1 cellular context compared by ENCODE assay signal in the genomic region with DNA sequence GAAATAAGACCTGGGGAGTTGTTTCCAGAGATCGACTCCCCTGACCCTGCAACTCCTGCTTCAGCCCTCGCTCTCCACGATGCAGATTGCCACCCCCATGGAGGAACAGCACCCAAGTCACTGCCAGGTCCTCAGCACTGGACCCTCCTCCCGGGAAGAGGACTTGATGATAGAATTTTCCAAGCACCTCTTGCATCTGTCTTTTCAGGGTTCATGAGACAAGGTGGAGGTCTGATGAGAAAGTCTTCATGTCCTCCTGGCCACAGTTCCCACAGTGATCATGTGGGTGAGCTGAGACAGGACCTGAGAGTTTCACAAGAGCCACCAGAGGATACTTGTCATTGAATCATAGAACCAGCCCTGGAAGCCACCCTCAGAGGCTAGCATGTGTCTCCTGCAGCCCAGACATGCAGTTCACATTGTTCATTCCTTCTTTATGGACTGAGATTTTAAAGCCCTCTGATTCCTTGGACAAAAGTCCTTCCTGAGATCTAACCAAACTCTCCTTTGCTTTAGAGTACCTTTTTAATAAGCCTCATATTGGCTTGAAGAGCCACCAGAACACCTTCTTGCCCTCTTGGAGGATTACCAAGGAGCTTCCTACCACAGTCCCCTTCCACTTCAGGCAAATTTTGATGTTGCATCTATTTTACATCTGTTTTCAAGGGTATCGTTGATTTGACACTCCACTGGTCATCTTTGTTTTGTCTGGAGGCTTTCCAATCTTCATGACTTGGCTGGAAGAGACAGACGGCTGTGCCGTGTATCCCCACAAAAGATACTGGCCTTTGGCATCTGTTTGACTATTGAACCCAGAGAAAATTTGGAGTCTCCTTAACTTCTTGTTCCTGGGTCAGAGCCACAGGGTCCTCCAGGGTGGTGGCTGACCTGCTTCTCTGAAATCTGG.
TF ChIP-seq lines count a peak whose summit lies in the region.

No MANE protein-coding gene starts in this region.

TF ChIP-seq in GM12878, 131 proteins besides CTCF, POLR2A, EP300 and RAD21 (continued from another document and continues in another):
- TF ChIP-seq, protein P1, sequence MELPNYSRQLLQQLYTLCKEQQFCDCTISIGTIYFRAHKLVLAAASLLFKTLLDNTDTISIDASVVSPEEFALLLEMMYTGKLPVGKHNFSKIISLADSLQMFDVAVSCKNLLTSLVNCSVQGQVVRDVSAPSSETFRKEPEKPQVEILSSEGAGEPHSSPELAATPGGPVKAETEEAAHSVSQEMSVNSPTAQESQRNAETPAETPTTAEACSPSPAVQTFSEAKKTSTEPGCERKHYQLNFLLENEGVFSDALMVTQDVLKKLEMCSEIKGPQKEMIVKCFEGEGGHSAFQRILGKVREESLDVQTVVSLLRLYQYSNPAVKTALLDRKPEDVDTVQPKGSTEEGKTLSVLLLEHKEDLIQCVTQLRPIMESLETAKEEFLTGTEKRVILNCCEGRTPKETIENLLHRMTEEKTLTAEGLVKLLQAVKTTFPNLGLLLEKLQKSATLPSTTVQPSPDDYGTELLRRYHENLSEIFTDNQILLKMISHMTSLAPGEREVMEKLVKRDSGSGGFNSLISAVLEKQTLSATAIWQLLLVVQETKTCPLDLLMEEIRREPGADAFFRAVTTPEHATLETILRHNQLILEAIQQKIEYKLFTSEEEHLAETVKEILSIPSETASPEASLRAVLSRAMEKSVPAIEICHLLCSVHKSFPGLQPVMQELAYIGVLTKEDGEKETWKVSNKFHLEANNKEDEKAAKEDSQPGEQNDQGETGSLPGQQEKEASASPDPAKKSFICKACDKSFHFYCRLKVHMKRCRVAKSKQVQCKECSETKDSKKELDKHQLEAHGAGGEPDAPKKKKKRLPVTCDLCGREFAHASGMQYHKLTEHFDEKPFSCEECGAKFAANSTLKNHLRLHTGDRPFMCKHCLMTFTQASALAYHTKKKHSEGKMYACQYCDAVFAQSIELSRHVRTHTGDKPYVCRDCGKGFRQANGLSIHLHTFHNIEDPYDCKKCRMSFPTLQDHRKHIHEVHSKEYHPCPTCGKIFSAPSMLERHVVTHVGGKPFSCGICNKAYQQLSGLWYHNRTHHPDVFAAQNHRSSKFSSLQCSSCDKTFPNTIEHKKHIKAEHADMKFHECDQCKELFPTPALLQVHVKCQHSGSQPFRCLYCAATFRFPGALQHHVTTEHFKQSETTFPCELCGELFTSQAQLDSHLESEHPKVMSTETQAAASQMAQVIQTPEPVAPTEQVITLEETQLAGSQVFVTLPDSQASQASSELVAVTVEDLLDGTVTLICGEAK (IDR thresholded peaks at IDR 0.05; ENCODE audit: borderline replicate concordance): no peak
- no peak for TF ChIP-seq RBBP5 (conservative IDR thresholded peaks at IDR 0.05)
- TF ChIP-seq ATF7 (IDR thresholded peaks at IDR 0.05; ENCODE audit: low read depth): peak; percentile 74; the same call in 1 of the 2 replicates
- peak; percentile 27; the same call in 1 of the 2 replicates for TF ChIP-seq HDGF (IDR thresholded peaks at IDR 0.05)
- no peak for TF ChIP-seq FOS (IDR thresholded peaks at IDR 0.05; ENCODE audit: borderline replicate concordance, extremely low read depth, insufficient read length)
- TF ChIP-seq NR2F1 (conservative IDR thresholded peaks at IDR 0.05): peak; percentile 63
- no peak for TF ChIP-seq CHD4 (IDR thresholded peaks at IDR 0.05)
- peak; percentile 73 for TF ChIP-seq IKZF1 (conservative IDR thresholded peaks at IDR 0.05)
- TF ChIP-seq SMAD1 (IDR thresholded peaks at IDR 0.05; ENCODE audit: low read depth, partially characterized antibody): peak; percentile 93
- TF ChIP-seq, protein P2, sequence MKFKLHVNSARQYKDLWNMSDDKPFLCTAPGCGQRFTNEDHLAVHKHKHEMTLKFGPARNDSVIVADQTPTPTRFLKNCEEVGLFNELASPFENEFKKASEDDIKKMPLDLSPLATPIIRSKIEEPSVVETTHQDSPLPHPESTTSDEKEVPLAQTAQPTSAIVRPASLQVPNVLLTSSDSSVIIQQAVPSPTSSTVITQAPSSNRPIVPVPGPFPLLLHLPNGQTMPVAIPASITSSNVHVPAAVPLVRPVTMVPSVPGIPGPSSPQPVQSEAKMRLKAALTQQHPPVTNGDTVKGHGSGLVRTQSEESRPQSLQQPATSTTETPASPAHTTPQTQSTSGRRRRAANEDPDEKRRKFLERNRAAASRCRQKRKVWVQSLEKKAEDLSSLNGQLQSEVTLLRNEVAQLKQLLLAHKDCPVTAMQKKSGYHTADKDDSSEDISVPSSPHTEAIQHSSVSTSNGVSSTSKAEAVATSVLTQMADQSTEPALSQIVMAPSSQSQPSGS (IDR thresholded peaks at IDR 0.05; ENCODE audit: low read length): peak; percentile 99
- TF ChIP-seq POU2F2 (IDR thresholded peaks at IDR 0.05; ENCODE audit: borderline replicate concordance, low read depth, low read length): peak; percentile 38; the same call in 1 of the 3 replicates
- TF ChIP-seq SRF (IDR thresholded peaks at IDR 0.05; ENCODE audit: low read depth in 2 of 2, low read length in 2 of 2): no peak
- TF ChIP-seq ZZZ3 (IDR thresholded peaks at IDR 0.05; ENCODE audit: control insufficient read depth, insufficient read length, low read depth): no peak
- TF ChIP-seq JUND (IDR thresholded peaks at IDR 0.05; ENCODE audit: low read depth, low read length): no peak
- TF ChIP-seq TCF3 (IDR thresholded peaks at IDR 0.05; ENCODE audit: borderline replicate concordance, insufficient read depth, low read depth, low read length): 0 out of 2 replicates have a peak, but pooled peaks have one; percentile 14
- no peak for TF ChIP-seq DPF2 (IDR thresholded peaks at IDR 0.05)
- TF ChIP-seq SREBF2 (IDR thresholded peaks at IDR 0.05; ENCODE audit: low read length): no peak
- TF ChIP-seq, protein P3, sequence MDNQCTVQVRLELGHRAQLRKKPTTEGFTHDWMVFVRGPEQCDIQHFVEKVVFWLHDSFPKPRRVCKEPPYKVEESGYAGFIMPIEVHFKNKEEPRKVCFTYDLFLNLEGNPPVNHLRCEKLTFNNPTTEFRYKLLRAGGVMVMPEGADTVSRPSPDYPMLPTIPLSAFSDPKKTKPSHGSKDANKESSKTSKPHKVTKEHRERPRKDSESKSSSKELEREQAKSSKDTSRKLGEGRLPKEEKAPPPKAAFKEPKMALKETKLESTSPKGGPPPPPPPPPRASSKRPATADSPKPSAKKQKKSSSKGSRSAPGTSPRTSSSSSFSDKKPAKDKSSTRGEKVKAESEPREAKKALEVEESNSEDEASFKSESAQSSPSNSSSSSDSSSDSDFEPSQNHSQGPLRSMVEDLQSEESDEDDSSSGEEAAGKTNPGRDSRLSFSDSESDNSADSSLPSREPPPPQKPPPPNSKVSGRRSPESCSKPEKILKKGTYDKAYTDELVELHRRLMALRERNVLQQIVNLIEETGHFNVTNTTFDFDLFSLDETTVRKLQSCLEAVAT (IDR thresholded peaks at IDR 0.05): peak; percentile 82; the same call in 1 of the 2 replicates
- no peak for TF ChIP-seq TAF1 (IDR thresholded peaks at IDR 0.05; ENCODE audit: borderline replicate concordance, low read depth, low read length)
- peak; percentile 63; the same call in 1 of the 2 replicates for TF ChIP-seq RAD51 (IDR thresholded peaks at IDR 0.05)
- no peak for TF ChIP-seq SPI1 (IDR thresholded peaks at IDR 0.05; ENCODE audit: borderline replicate concordance, insufficient read depth, low read depth, low read length)
- TF ChIP-seq, protein P4, sequence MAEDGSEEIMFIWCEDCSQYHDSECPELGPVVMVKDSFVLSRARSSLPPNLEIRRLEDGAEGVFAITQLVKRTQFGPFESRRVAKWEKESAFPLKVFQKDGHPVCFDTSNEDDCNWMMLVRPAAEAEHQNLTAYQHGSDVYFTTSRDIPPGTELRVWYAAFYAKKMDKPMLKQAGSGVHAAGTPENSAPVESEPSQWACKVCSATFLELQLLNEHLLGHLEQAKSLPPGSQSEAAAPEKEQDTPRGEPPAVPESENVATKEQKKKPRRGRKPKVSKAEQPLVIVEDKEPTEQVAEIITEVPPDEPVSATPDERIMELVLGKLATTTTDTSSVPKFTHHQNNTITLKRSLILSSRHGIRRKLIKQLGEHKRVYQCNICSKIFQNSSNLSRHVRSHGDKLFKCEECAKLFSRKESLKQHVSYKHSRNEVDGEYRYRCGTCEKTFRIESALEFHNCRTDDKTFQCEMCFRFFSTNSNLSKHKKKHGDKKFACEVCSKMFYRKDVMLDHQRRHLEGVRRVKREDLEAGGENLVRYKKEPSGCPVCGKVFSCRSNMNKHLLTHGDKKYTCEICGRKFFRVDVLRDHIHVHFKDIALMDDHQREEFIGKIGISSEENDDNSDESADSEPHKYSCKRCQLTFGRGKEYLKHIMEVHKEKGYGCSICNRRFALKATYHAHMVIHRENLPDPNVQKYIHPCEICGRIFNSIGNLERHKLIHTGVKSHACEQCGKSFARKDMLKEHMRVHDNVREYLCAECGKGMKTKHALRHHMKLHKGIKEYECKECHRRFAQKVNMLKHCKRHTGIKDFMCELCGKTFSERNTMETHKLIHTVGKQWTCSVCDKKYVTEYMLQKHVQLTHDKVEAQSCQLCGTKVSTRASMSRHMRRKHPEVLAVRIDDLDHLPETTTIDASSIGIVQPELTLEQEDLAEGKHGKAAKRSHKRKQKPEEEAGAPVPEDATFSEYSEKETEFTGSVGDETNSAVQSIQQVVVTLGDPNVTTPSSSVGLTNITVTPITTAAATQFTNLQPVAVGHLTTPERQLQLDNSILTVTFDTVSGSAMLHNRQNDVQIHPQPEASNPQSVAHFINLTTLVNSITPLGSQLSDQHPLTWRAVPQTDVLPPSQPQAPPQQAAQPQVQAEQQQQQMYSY (CRISPR knock-in tag; IDR thresholded peaks at IDR 0.05): no peak
- peak; percentile 40; the same call in 1 of the 2 replicates for TF ChIP-seq RB1 (IDR thresholded peaks at IDR 0.05; ENCODE audit: borderline replicate concordance)
- no peak for TF ChIP-seq ZNF622 (IDR thresholded peaks at IDR 0.05)
- TF ChIP-seq ESRRA (IDR thresholded peaks at IDR 0.05; ENCODE audit: low read length): no peak
- TF ChIP-seq FOXK2 (IDR thresholded peaks at IDR 0.05): no peak
- TF ChIP-seq, protein P5, sequence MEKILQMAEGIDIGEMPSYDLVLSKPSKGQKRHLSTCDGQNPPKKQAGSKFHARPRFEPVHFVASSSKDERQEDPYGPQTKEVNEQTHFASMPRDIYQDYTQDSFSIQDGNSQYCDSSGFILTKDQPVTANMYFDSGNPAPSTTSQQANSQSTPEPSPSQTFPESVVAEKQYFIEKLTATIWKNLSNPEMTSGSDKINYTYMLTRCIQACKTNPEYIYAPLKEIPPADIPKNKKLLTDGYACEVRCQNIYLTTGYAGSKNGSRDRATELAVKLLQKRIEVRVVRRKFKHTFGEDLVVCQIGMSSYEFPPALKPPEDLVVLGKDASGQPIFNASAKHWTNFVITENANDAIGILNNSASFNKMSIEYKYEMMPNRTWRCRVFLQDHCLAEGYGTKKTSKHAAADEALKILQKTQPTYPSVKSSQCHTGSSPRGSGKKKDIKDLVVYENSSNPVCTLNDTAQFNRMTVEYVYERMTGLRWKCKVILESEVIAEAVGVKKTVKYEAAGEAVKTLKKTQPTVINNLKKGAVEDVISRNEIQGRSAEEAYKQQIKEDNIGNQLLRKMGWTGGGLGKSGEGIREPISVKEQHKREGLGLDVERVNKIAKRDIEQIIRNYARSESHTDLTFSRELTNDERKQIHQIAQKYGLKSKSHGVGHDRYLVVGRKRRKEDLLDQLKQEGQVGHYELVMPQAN (conservative IDR thresholded peaks at IDR 0.05): no peak
- no peak for TF ChIP-seq TARDBP (IDR thresholded peaks at IDR 0.05; ENCODE audit: borderline replicate concordance)
- TF ChIP-seq NFIC (IDR thresholded peaks at IDR 0.05; ENCODE audit: low read depth, low read length): peak; percentile 77
- TF ChIP-seq EGR1 (IDR thresholded peaks at IDR 0.05; ENCODE audit: borderline replicate concordance in 1 of 2, low read depth in 2 of 2, low read length in 2 of 2): no peak
- TF ChIP-seq SMAD5 (IDR thresholded peaks at IDR 0.05; ENCODE audit: low read depth): 0 out of 2 replicates have a peak, but pooled peaks have one; percentile 64
- no peak for TF ChIP-seq ZNF217 (IDR thresholded peaks at IDR 0.05)
- no peak for TF ChIP-seq ZNF384 (IDR thresholded peaks at IDR 0.05; ENCODE audit: borderline replicate concordance, low read depth, low read length)
- peak; percentile 72 for TF ChIP-seq SP1 (IDR thresholded peaks at IDR 0.05; ENCODE audit: low read depth, low read length)
- TF ChIP-seq, protein P6, sequence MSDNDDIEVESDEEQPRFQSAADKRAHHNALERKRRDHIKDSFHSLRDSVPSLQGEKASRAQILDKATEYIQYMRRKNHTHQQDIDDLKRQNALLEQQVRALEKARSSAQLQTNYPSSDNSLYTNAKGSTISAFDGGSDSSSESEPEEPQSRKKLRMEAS (IDR thresholded peaks at IDR 0.05; ENCODE audit: low read depth, low read length): peak; percentile 12; the same call in 1 of the 2 replicates
- TF ChIP-seq MYB (IDR thresholded peaks at IDR 0.05; ENCODE audit: borderline replicate concordance, low read depth, low read length): no peak; the same call in 1 of the 2 replicates
- TF ChIP-seq, protein P7, sequence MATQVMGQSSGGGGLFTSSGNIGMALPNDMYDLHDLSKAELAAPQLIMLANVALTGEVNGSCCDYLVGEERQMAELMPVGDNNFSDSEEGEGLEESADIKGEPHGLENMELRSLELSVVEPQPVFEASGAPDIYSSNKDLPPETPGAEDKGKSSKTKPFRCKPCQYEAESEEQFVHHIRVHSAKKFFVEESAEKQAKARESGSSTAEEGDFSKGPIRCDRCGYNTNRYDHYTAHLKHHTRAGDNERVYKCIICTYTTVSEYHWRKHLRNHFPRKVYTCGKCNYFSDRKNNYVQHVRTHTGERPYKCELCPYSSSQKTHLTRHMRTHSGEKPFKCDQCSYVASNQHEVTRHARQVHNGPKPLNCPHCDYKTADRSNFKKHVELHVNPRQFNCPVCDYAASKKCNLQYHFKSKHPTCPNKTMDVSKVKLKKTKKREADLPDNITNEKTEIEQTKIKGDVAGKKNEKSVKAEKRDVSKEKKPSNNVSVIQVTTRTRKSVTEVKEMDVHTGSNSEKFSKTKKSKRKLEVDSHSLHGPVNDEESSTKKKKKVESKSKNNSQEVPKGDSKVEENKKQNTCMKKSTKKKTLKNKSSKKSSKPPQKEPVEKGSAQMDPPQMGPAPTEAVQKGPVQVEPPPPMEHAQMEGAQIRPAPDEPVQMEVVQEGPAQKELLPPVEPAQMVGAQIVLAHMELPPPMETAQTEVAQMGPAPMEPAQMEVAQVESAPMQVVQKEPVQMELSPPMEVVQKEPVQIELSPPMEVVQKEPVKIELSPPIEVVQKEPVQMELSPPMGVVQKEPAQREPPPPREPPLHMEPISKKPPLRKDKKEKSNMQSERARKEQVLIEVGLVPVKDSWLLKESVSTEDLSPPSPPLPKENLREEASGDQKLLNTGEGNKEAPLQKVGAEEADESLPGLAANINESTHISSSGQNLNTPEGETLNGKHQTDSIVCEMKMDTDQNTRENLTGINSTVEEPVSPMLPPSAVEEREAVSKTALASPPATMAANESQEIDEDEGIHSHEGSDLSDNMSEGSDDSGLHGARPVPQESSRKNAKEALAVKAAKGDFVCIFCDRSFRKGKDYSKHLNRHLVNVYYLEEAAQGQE (IDR thresholded peaks at IDR 0.05; ENCODE audit: low read depth, low read length): no peak
- TF ChIP-seq, protein P8, sequence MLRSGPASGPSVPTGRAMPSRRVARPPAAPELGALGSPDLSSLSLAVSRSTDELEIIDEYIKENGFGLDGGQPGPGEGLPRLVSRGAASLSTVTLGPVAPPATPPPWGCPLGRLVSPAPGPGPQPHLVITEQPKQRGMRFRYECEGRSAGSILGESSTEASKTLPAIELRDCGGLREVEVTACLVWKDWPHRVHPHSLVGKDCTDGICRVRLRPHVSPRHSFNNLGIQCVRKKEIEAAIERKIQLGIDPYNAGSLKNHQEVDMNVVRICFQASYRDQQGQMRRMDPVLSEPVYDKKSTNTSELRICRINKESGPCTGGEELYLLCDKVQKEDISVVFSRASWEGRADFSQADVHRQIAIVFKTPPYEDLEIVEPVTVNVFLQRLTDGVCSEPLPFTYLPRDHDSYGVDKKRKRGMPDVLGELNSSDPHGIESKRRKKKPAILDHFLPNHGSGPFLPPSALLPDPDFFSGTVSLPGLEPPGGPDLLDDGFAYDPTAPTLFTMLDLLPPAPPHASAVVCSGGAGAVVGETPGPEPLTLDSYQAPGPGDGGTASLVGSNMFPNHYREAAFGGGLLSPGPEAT (IDR thresholded peaks at IDR 0.05; ENCODE audit: low read depth): peak; percentile 76
- no peak for TF ChIP-seq CBX3 (IDR thresholded peaks at IDR 0.05; ENCODE audit: borderline replicate concordance, low read depth)
